Comparison of ENCODE assay signal across 8 cellular contexts in the genomic region with DNA sequence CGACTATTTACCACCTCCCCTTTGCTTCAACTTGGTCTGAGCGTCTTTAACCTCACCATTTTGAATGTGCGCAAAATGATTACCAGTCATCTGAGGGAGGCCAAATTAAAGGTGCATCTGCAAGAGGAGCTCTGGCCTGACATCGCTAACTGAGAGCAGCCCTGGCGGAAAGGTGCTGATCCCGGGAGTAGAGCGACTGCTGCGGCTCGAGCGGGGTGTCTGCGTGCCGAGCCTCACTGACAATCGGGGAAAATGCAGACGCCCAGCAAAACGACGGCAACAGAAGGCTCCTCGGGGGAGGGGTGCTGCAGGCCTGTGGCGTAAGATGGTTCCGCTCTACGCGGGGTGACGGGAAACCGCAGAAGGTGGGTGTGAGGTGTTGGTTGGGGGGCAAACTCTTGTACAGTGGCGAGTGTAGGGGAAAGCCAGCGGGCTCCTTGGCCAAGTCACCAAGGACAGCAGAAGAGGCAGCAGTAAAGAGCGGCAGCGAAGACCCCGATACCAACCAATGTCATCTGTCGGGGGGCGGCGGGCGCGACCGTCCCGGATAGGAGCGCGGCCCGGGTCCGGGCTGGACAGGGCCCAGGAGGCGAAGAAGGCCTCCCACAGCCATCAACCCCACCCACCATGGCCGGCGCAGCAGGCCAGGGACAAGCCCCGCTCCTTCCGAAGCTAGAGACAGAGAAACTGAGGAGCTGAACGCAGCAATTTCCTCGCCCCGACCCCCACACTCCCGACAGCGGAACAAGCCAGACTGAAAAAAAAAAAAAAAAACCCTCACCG. TPM values are rescaled to one million over a fixed set of nuclear protein-coding genes. Genes with fewer than 3 reads are reported as not detected.
DNase-seq lines count a peak whose midpoint lies in the region; ATAC-seq and TF ChIP-seq lines count a peak whose summit lies in the region.

No MANE protein-coding gene starts in this region.

- H3K4me3 Mint-ChIP-seq in CD4-positive, CD25-positive, alpha-beta regulatory T cell, result peak overlapping the region; percentile 96 to 100 (median 98)

- H3K9me3 Mint-ChIP-seq in CD4-positive, CD25-positive, alpha-beta regulatory T cell, result peaks cover 0 to 3% (median 0%) of the 10 kb centered on the region in 7 donors

- DNase-seq in CD4-positive, CD25-positive, alpha-beta regulatory T cell, result peak; percentile 78 to 91 (median 85)
- peak; percentile 74 for DNase-seq in activated T-cell treated with anti-CD3 and anti-CD28 coated beads for 24 hours (ENCODE audit: low read depth)
- no peak for DNase-seq in epithelial cell of proximal tubule (ENCODE audit: low read depth)
- peak; percentile 54 to 63 for DNase-seq in stimulated activated CD8-positive, alpha-beta memory T cell treated with anti-CD3 and anti-CD28 coated beads, Interleukin-7, amount 100 ng/mL, for 1 hour (ENCODE audit: low read depth in 2 of 2)

- 0 out of 2 replicates have a peak, but pooled peaks cover 4% of the 10 kb centered on the region for H3F3A ChIP-seq in OCI-LY1 (ENCODE audit: insufficient read depth, low read length)

- no peaks in the 10 kb centered on the region for H3K9me3 ChIP-seq in CD4-positive, CD25-positive, alpha-beta regulatory T cell (ENCODE audit: control insufficient read depth in 2 of 2, low read length in 2 of 2)
- H3K9me3 ChIP-seq in OCI-LY1 (ENCODE audit: low read length) (0 out of 2 replicates have a peak, but pooled peaks cover 2% of the 10 kb centered on the region), muscle layer of colon (ENCODE audit: low read length) (no peaks in the 10 kb centered on the region)

- no peaks in the 10 kb centered on the region for H3K36me3 ChIP-seq in CD4-positive, CD25-positive, alpha-beta regulatory T cell (ENCODE audit: control insufficient read depth, insufficient read depth, low read length)
- H3K36me3 ChIP-seq in OCI-LY1 (ENCODE audit: insufficient read depth, low read length) (peaks cover 19% of the 10 kb centered on the region), muscle layer of colon (ENCODE audit: insufficient read depth, low read length) (no peaks in the 10 kb centered on the region)

- peaks cover 35% of the 10 kb centered on the region for H3K4me1 ChIP-seq in CD4-positive, CD25-positive, alpha-beta regulatory T cell (ENCODE audit: control insufficient read depth, insufficient read depth, low read length, poor library complexity, severe bottlenecking)
- H3K4me1 ChIP-seq in OCI-LY1 (ENCODE audit: insufficient read depth, low read length, severe bottlenecking), result peaks cover 47% of the 10 kb centered on the region
- peaks cover 31% of the 10 kb centered on the region for H3K4me1 ChIP-seq in muscle layer of colon (ENCODE audit: insufficient read depth, low read length)

- H3K4me2 ChIP-seq in OCI-LY1 (ENCODE audit: low read length), result peak overlapping the region; percentile 71

- H3K79me2 ChIP-seq in OCI-LY1 (ENCODE audit: insufficient read depth, low read length), result peaks cover 45% of the 10 kb centered on the region

- H3K9me2 ChIP-seq in OCI-LY1 (ENCODE audit: low read depth, low read length), result no peaks in the 10 kb centered on the region

- no peak for TF ChIP-seq CTCF in OCI-LY1 (IDR thresholded peaks at IDR 0.05; ENCODE audit: low read length)
- no peak for TF ChIP-seq CTCF in epithelial cell of proximal tubule (conservative IDR thresholded peaks at IDR 0.05; ENCODE audit: low read depth, low read length)

- H4K20me1 ChIP-seq in OCI-LY1 (ENCODE audit: insufficient read depth, low read length), result no peaks in the 10 kb centered on the region

- peak overlapping the region; percentile 85 for H3K9ac ChIP-seq in OCI-LY1 (ENCODE audit: low read length)
- H3K9ac ChIP-seq in muscle layer of colon (ENCODE audit: low read length), result peak overlapping the region; percentile 96

- peaks cover 10% of the 10 kb centered on the region for H3K36me3 Mint-ChIP-seq in CD4-positive, CD25-positive, alpha-beta regulatory T cell

- peaks cover 22 to 54% (median 44%) of the 10 kb centered on the region in 4 donors for H3K4me1 Mint-ChIP-seq in CD4-positive, CD25-positive, alpha-beta regulatory T cell

- H2AFZ ChIP-seq in OCI-LY1 (ENCODE audit: low read length), result no peak overlapping the region

- peak overlapping the region; percentile 98 to 100 (median 100) for H3K27ac Mint-ChIP-seq in CD4-positive, CD25-positive, alpha-beta regulatory T cell

- no peaks in the 10 kb centered on the region for H3K27me3 Mint-ChIP-seq in CD4-positive, CD25-positive, alpha-beta regulatory T cell

- peak overlapping the region; percentile 99 for H3K27ac ChIP-seq in CD4-positive, CD25-positive, alpha-beta regulatory T cell (ENCODE audit: insufficient read depth, low read length, poor library complexity, severe bottlenecking)
- H3K27ac ChIP-seq in OCI-LY1 (ENCODE audit: low read depth, low read length, poor library complexity, severe bottlenecking) (peak overlapping the region; percentile 93), muscle layer of colon (ENCODE audit: low read depth, low read length) (peak overlapping the region; percentile 98)

- no peaks in the 10 kb centered on the region for H3K27me3 ChIP-seq in CD4-positive, CD25-positive, alpha-beta regulatory T cell (ENCODE audit: control insufficient read depth, insufficient read depth, low read length)
- no peaks in the 10 kb centered on the region for H3K27me3 ChIP-seq in OCI-LY1 (ENCODE audit: insufficient read depth, low read length)
- H3K27me3 ChIP-seq in muscle layer of colon (ENCODE audit: control insufficient read depth in 1 of 2, insufficient read depth in 2 of 2, low read length in 2 of 2), result no peaks in the 10 kb centered on the region

- H3K4me3 ChIP-seq in CD4-positive, CD25-positive, alpha-beta regulatory T cell (ENCODE audit: low read depth, low read length), result peak overlapping the region; percentile 95
- H3K4me3 ChIP-seq in OCI-LY1 (ENCODE audit: low read depth, low read length, poor library complexity, severe bottlenecking) (peak overlapping the region; percentile 68), epithelial cell of proximal tubule (ENCODE audit: low read depth, low read length) (peak overlapping the region; percentile 86), muscle layer of colon (ENCODE audit: low read depth in 1 of 2, low read length in 2 of 2) (peak overlapping the region; percentile 88 to 99)

- peak; percentile 25 to 33 for ATAC-seq in CD4-positive, CD25-positive, alpha-beta regulatory T cell (ENCODE audit: low read depth in 2 of 2)
- ATAC-seq in GM19397 (IDR thresholded peaks at IDR 0.05; ENCODE audit: unreplicated experiment), result peak; percentile 31
- peak; percentile 15 for ATAC-seq in HG03558 (IDR thresholded peaks at IDR 0.05; ENCODE audit: extremely low read depth, unreplicated experiment)

RNA-seq across cellular contexts. Expression of a gene that starts 0.5 kb away (rescaled TPM):
- total RNA-seq in CD4-positive, CD25-positive, alpha-beta regulatory T cell, result 73.7 TPM
- 10 to 100 TPM; 56.5 to 65.7 (median 60.6) TPM for polyA plus RNA-seq in CD4-positive, CD25-positive, alpha-beta regulatory T cell
- 24.7 and 42.3 TPM in 2 replicates for total RNA-seq in epithelial cell of proximal tubule
